Comparison of ENCODE assay signal across 18 cellular contexts in the genomic region with DNA sequence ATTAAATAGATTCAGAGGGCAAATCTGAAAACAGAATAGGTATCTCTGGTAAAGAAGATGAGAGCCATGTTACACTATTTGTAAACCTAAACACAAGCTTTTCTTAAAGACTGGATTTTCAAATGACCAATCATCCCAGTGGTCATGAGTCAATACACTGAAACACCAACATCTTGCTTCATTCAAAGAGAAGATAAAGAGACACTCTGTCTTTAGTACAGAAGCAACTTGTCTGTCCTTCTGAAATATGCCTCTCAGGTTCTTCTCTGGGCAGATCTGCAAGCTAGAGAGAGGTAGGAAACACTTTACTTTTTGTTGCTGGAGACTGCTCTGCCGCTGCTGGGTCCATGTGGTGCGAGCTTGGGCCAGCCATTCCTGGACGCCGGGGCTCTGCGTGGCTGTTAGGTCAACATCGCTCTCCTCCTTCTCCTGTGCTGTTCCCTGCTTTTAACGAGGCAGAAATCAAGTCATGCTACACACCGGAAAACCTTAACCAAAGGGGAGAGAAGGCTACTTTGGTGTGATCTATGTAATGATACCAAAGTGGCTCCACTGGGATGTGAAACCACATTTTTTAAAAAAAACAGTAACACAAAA.
DNase-seq lines count a peak whose midpoint lies in the region; TF ChIP-seq lines count a peak whose summit lies in the region.
"Had no signal": no experiment of that assay in that cellular context is flagged by ENCODE, and none has a peak within 500 bp of the region (broad histone marks: within the 10 kb centered on the region; RNA-seq: fewer than 3 reads in every experiment).

No MANE protein-coding gene starts in this region.

- H3K79me2 ChIP-seq in Karpas-422 (ENCODE audit: low read length) = no peaks in the 10 kb centered on the region

- peak overlapping the region; percentile 37; the same call in 1 of the 2 replicates for H3K27ac ChIP-seq in Karpas-422 (ENCODE audit: low read length)
- H3K27ac ChIP-seq: A549, brain microvascular endothelial cell, epithelial cell of prostate, VCaP had no signal

- H3K27me3 Mint-ChIP-seq in nephron progenitor cell (ENCODE audit: low read depth, poor library complexity) = no peaks in the 10 kb centered on the region
- H3K27me3 Mint-ChIP-seq: activated CD4-positive, alpha-beta memory T cell treated with anti-CD3 and anti-CD28 coated beads, Interleukin-2, amount 10 ng/mL, durations not matched to agents 7 days and 5 days; activated naive CD8-positive, alpha-beta T cell; naive B cell had no signal

- peaks cover 25% of the 10 kb centered on the region for H3K4me1 ChIP-seq in Karpas-422 (ENCODE audit: low read length)

- no peaks in the 10 kb centered on the region for H3K27me3 ChIP-seq in Karpas-422 (ENCODE audit: low read length)
- H3K27me3 ChIP-seq: brain microvascular endothelial cell had no signal

- no peaks in the 10 kb centered on the region for H3K9me3 Mint-ChIP-seq in nephron progenitor cell

- no peak overlapping the region for H2AFZ ChIP-seq in Karpas-422 (ENCODE audit: low read length)

- H3K36me3 ChIP-seq in Karpas-422 (ENCODE audit: insufficient read depth, low read length) = peaks cover 55% of the 10 kb centered on the region

- no peak overlapping the region for H3K4me3 Mint-ChIP-seq in nephron progenitor cell
- H3K4me3 Mint-ChIP-seq: activated CD4-positive, alpha-beta memory T cell treated with anti-CD3 and anti-CD28 coated beads, Interleukin-2, amount 10 ng/mL, durations not matched to agents 7 days and 5 days; activated naive CD8-positive, alpha-beta T cell; CD14-positive monocyte; naive B cell had no signal

- H3K4me3 ChIP-seq in AG10803 (ENCODE audit: low read length) = no peak overlapping the region
- H3K4me3 ChIP-seq in Karpas-422 (ENCODE audit: low read length) = no peak overlapping the region
- no peak overlapping the region for H3K4me3 ChIP-seq in epithelial cell of esophagus (ENCODE audit: low read length)
- H3K4me3 ChIP-seq: A549, smooth muscle cell had no signal

- peak; percentile 35 for DNase-seq in AG10803 (ENCODE audit: low read depth)
- DNase-seq in Karpas-422 = no peak
- DNase-seq in epithelial cell of esophagus (ENCODE audit: low read depth) = peak; percentile 14
- DNase-seq in nephron progenitor cell = no peak
- no peak for DNase-seq in NCI-H2227 (lab: John Stamatoyannopoulos, UW; ENCODE audit: unreplicated experiment)
- no peak for DNase-seq in SKM-1 (lab: John Stamatoyannopoulos, UW; ENCODE audit: unreplicated experiment)
- no peak for DNase-seq in H4 (ENCODE audit: low spot score)
- DNase-seq in DMS114 treated with DMSO at 0.1 percent for 48 hours (lab: John Stamatoyannopoulos, UW; ENCODE audit: unreplicated experiment) = no peak
- DNase-seq: activated CD4-positive, alpha-beta memory T cell treated with anti-CD3 and anti-CD28 coated beads, Interleukin-2, amount 10 ng/mL, durations not matched to agents 7 days and 5 days; activated T-cell treated with anti-CD3 and anti-CD28 coated beads, Interleukin-2, amount 50 U/mL, for 48 hours; brain microvascular endothelial cell; naive B cell had no signal

- H3K9ac ChIP-seq in Karpas-422 (ENCODE audit: low read length) = no peak overlapping the region

- no peaks in the 10 kb centered on the region for H4K20me1 ChIP-seq in Karpas-422 (ENCODE audit: insufficient read depth, low read depth, low read length)

- H3K36me3 Mint-ChIP-seq in nephron progenitor cell (ENCODE audit: low read depth) = no peaks in the 10 kb centered on the region

- H3K4me2 ChIP-seq in Karpas-422 (ENCODE audit: low read depth, low read length, poor library complexity, severe bottlenecking) = no peak overlapping the region
- H3K4me2 ChIP-seq: A549, smooth muscle cell had no signal

- H3K9me3 ChIP-seq in Karpas-422 (ENCODE audit: low read length) = no peaks in the 10 kb centered on the region
- H3K9me3 ChIP-seq: A549 had no signal

- peak overlapping the region; percentile 46 for H3K27ac Mint-ChIP-seq in nephron progenitor cell
- H3K27ac Mint-ChIP-seq: activated CD4-positive, alpha-beta memory T cell treated with anti-CD3 and anti-CD28 coated beads, Interleukin-2, amount 10 ng/mL, durations not matched to agents 7 days and 5 days had no signal

- TF ChIP-seq CTCF in AG10803 (conservative IDR thresholded peaks at IDR 0.05; ENCODE audit: low read length) (no peak), epithelial cell of esophagus (IDR thresholded peaks at IDR 0.05; ENCODE audit: insufficient read depth, low read depth, low read length, missing control alignments) (no peak), nephron progenitor cell (IDR thresholded peaks at IDR 0.05) (no peak)

- peaks cover 26% of the 10 kb centered on the region for H3K4me1 Mint-ChIP-seq in nephron progenitor cell
- H3K4me1 Mint-ChIP-seq: naive B cell had no signal

- no peaks in the 10 kb centered on the region for H3K9me2 ChIP-seq in Karpas-422 (replicated peaks; ENCODE audit: insufficient read depth, low read length)

Comparison
In these comparisons a context has a peak if more than half of its experiments do, and no peak if none do; other contexts are left out.
1. DNase-seq: peak in AG10803 (single experiment) and epithelial cell of esophagus (single experiment); none in Karpas-422 (single experiment), nephron progenitor cell (single experiment), NCI-H2227 (single experiment), SKM-1 (single experiment), H4 (single experiment) and DMS114 treated with DMSO at 0.1 percent for 48 hours (single experiment).